ENCODE assay signal across 26 cellular contexts in the genomic region with DNA sequence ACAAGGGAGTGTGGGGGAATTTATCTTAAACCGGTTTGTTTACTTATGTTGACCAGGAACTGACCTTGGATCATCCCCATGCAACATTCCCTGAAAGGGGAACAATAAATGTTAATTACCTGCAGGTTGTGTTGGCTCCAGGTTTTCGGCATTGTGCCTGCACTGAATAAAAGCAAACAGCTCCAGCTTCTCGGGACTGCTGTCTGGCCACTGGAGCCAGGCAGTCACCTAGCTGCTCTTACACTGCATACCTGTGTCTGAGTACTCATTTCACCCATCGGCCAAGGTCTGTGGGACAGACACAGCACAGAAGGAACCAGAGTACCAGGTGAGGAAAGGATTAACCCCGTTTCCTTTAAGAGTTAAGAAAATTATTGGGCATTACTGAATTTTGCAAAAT.
"Had no signal": no experiment of that assay in that cellular context is flagged by ENCODE, and none has a peak within 500 bp of the region (broad histone marks: within the 10 kb centered on the region; RNA-seq: fewer than 3 reads in every experiment).

No MANE protein-coding gene starts in this region.

- DNase-seq: colonic mucosa; cortex of kidney; dermis blood vessel endothelial cell; dorsolateral prefrontal cortex; effector CD4-positive, alpha-beta T cell; effector CD8-positive, alpha-beta T cell; effector memory CD4-positive, alpha-beta T cell; effector memory CD8-positive, alpha-beta T cell; erythroblast; esophagus squamous epithelium; foreskin fibroblast; foreskin keratinocyte; foreskin melanocyte; gastrocnemius medialis; glutamatergic neuron; head of caudate nucleus; heart left ventricle; heart right ventricle; hippocampal formation had no signal

- H3K4me2 ChIP-seq: hepatocyte had no signal

- H3K4me1 ChIP-seq: colonic mucosa, gastrocnemius medialis had no signal

- ATAC-seq: effector memory CD8-positive, alpha-beta T cell; esophagus mucosa; foreskin keratinocyte; gastrocnemius medialis; gastroesophageal sphincter; heart left ventricle; heart right ventricle had no signal

- H3K36me3 ChIP-seq: colonic mucosa, esophagus muscularis mucosa, esophagus squamous epithelium, gastrocnemius medialis, gastroesophageal sphincter, heart left ventricle, heart right ventricle had no signal

- H3K27me3 ChIP-seq: colonic mucosa, dorsolateral prefrontal cortex, esophagus muscularis mucosa, esophagus squamous epithelium, foreskin keratinocyte, gastrocnemius medialis, gastroesophageal sphincter, heart left ventricle, heart right ventricle, hepatocyte had no signal

- H3K4me3 Mint-ChIP-seq: dendritic cell treated with granulocyte-macrophage colony-stimulating factor and Interleukin-4, amounts not matched to agents 40 ng/mL and 50 ng/mL, for 4 days; effector memory CD8-positive, alpha-beta T cell had no signal

- H3K27ac Mint-ChIP-seq: dendritic cell treated with granulocyte-macrophage colony-stimulating factor and Interleukin-4, amounts not matched to agents 40 ng/mL and 50 ng/mL, for 4 days; effector memory CD8-positive, alpha-beta T cell had no signal

- H3K79me2 ChIP-seq: hepatocyte had no signal

- H3K9me3 ChIP-seq: gastrocnemius medialis had no signal

- H2AFZ ChIP-seq: hepatocyte had no signal

- H3K27me3 Mint-ChIP-seq: dendritic cell treated with granulocyte-macrophage colony-stimulating factor and Interleukin-4, amounts not matched to agents 40 ng/mL and 50 ng/mL, for 4 days had no signal

- H3K27ac ChIP-seq: colonic mucosa, coronary artery, dorsolateral prefrontal cortex, epithelial cell of prostate, esophagus muscularis mucosa, esophagus squamous epithelium, foreskin keratinocyte, gastrocnemius medialis, gastroesophageal sphincter, heart left ventricle, heart right ventricle, hepatocyte had no signal

- H3K4me3 ChIP-seq: colonic mucosa, coronary artery, dorsolateral prefrontal cortex, esophagus muscularis mucosa, esophagus squamous epithelium, gastrocnemius medialis, gastroesophageal sphincter, heart left ventricle, heart right ventricle, hepatocyte had no signal
